ENCODE assay signal across 8 cellular contexts in genomic region chr7:4641667-4642467, GRCh38.
A peak's percentile ranks its signal among the peaks of the same experiment; 100 is the strongest.
DNase-seq lines count a peak whose midpoint lies in the region; ATAC-seq lines count a peak whose summit lies in the region.

No MANE protein-coding gene starts in this region.

- peak; percentile 91 for ATAC-seq in GM19324 (IDR thresholded peaks at IDR 0.05; ENCODE audit: low FRiP score, unreplicated experiment)
- ATAC-seq in HG03460 (IDR thresholded peaks at IDR 0.05; ENCODE audit: unreplicated experiment) = peak; percentile 74

- H3K9me3 ChIP-seq in duodenal mucosa (ENCODE audit: control insufficient read depth in 1 of 2, low read length in 2 of 2) = no peaks in the 10 kb centered on the region

- no peaks in the 10 kb centered on the region for H3K27me3 ChIP-seq in duodenal mucosa (ENCODE audit: control insufficient read depth in 1 of 2, insufficient read depth in 2 of 2, low read length in 2 of 2)

- H3K27ac ChIP-seq in duodenal mucosa (ENCODE audit: low read depth, low read length) = peak overlapping the region; percentile 84

- H3K9ac ChIP-seq in duodenal mucosa (ENCODE audit: low read depth in 1 of 2, low read length in 2 of 2) = peak overlapping the region; percentile 67 to 79

- peaks cover 0 to 6% of the 10 kb centered on the region in 2 donors for H3K4me1 ChIP-seq in duodenal mucosa (ENCODE audit: control insufficient read depth in 1 of 2, insufficient read depth in 2 of 2, low read length in 2 of 2)

- peak; percentile 99 for DNase-seq in CD1c-positive myeloid dendritic cell (ENCODE audit: extremely low spot score)
- peak; percentile 96 for DNase-seq in NCI-H69 (lab: John Stamatoyannopoulos, UW)
- DNase-seq in activated CD4-positive, alpha-beta T cell treated with anti-CD3 and anti-CD28 coated beads, Interleukin-2, amount 50 U/mL, for 48 hours = peak; percentile 94 to 95
- DNase-seq in medulla oblongata (ENCODE audit: extremely low spot score) = peak; percentile 94
- peak; percentile 89 for DNase-seq in stimulated activated CD8-positive, alpha-beta memory T cell treated with anti-CD3 and anti-CD28 coated beads, Interleukin-12 subunit alpha, Interleukin-12 subunit beta, amount 100 ng/mL, for 1 hour (ENCODE audit: low read depth)

- no peaks in the 10 kb centered on the region for H3K36me3 ChIP-seq in duodenal mucosa (ENCODE audit: control insufficient read depth in 1 of 2, insufficient read depth in 2 of 2, low read length in 2 of 2)

- peak overlapping the region; percentile 76 to 83 for H3K4me3 ChIP-seq in duodenal mucosa (ENCODE audit: low read depth in 1 of 2, low read length in 2 of 2)

Comparison
In these comparisons a context has a peak if more than half of its experiments do, and no peak if none do; other contexts are left out.
1. Peak in every context shown above with its lines: DNase-seq, ATAC-seq, H3K4me3 ChIP-seq and H3K27ac ChIP-seq.